20 cellular contexts compared by ENCODE assay signal in the genomic region with DNA sequence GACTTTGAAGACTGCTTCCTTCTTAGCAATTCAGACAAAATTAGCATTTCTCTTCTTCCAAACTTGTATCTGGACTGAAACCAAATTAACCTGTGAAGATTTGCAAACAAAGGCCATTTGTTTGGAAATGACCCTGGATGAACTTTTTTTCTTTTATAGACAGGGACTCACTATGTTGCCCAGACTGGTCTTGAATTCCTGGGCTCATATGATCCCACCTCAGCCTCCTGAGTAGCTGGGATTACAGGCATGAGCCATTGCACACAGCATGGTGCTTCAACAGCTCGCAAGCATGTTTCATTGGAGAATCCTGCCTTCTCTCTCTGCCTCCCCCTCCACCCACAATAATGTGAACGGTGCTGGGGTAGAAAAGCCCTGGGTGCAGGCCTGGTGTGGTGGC.
DNase-seq lines count a peak whose midpoint lies in the region; TF ChIP-seq lines count a peak whose summit lies in the region.
"Had no signal": no experiment of that assay in that cellular context is flagged by ENCODE, and none has a peak within 500 bp of the region (broad histone marks: within the 10 kb centered on the region; RNA-seq: fewer than 3 reads in every experiment).

No MANE protein-coding gene starts in this region.

- H2BK120ac ChIP-seq in mesenchymal stem cell (ENCODE audit: low read depth, low read length) = no peak overlapping the region

- no peaks in the 10 kb centered on the region for H3K4me1 ChIP-seq in mammary epithelial cell (ENCODE audit: insufficient read depth, low read length)
- H3K4me1 ChIP-seq in breast epithelium = no peaks in the 10 kb centered on the region
- H3K4me1 ChIP-seq in mesenchymal stem cell (ENCODE audit: control insufficient read depth, insufficient read depth, low read depth, low read length) = peaks cover 2% of the 10 kb centered on the region
- H3K4me1 ChIP-seq: BLaER1 had no signal

- no peaks in the 10 kb centered on the region for H3K9me3 ChIP-seq in mammary epithelial cell (replicated peaks; ENCODE audit: insufficient read depth, low read length)
- no peaks in the 10 kb centered on the region for H3K9me3 ChIP-seq in breast epithelium
- no peaks in the 10 kb centered on the region for H3K9me3 ChIP-seq in mesenchymal stem cell (ENCODE audit: control insufficient read depth, low read length)
- H3K9me3 ChIP-seq: HAP-1 had no signal

- CTCF ChIA-PET in mammary epithelial cell (lab: Charles Lee; ENCODE audit: low non-redundant PET) = no interaction called here

- no peak overlapping the region for H2AK5ac ChIP-seq in mesenchymal stem cell (ENCODE audit: low read length, severe bottlenecking)

- no peaks in the 10 kb centered on the region for H4K20me1 ChIP-seq in mammary epithelial cell (ENCODE audit: insufficient read depth, low read length)
- H4K20me1 ChIP-seq: BLaER1 had no signal

- H3K79me2 ChIP-seq in mammary epithelial cell (ENCODE audit: insufficient read depth, low read length) = no peaks in the 10 kb centered on the region

- no peaks in the 10 kb centered on the region for H3K27me3 Mint-ChIP-seq in activated naive CD8-positive, alpha-beta T cell treated with anti-CD3 and anti-CD28 coated beads for 36 hours
- H3K27me3 Mint-ChIP-seq: CD4-positive, alpha-beta T cell had no signal

- dilution Hi-C loops in mammary epithelial cell (cut with HindIII; ENCODE audit: low sequenced_read_pairs) = no loop called here

- no peak overlapping the region for H3K23ac ChIP-seq in mesenchymal stem cell (ENCODE audit: low read length in 2 of 2)

- H3K18ac ChIP-seq in mesenchymal stem cell (ENCODE audit: low read depth in 1 of 2, low read length in 2 of 2) = no peak overlapping the region

- H2AFZ ChIP-seq in mammary epithelial cell (ENCODE audit: low read depth, low read length) (peak overlapping the region; percentile 32), mesenchymal stem cell (ENCODE audit: low read depth, low read length) (no peak overlapping the region)

- no peak overlapping the region for H2BK15ac ChIP-seq in mesenchymal stem cell (ENCODE audit: low read depth, poor library complexity, severe bottlenecking)

- DNase-seq in mammary epithelial cell (peak; percentile 21), breast epithelium (ENCODE audit: low spot score in 2 of 2) (no peak), SK-MEL-5 (ENCODE audit: low read depth, low spot score) (peak; percentile 84), islet precursor cell (peak; percentile 59), OCI-M1 (lab: John Stamatoyannopoulos, UW) (no peak), mesenchymal stem cell (no peak)
- no peak for DNase-seq in activated naive CD8-positive, alpha-beta T cell treated with anti-CD3 and anti-CD28 coated beads for 36 hours
- DNase-seq: Calu3; CD4-positive, alpha-beta T cell; CD8-positive, alpha-beta memory T cell; COR-L47; DMS53; DMS79 treated with DMSO at 0.1 percent for 48 hours; GOT3; HFFc6 had no signal

- H3K9ac ChIP-seq in mammary epithelial cell (ENCODE audit: insufficient read depth, low read length) (no peak overlapping the region), mesenchymal stem cell (ENCODE audit: low read length) (no peak overlapping the region)
- H3K9ac ChIP-seq: BLaER1 had no signal

- no peak overlapping the region for H3K27ac Mint-ChIP-seq in activated naive CD8-positive, alpha-beta T cell treated with anti-CD3 and anti-CD28 coated beads for 36 hours
- H3K27ac Mint-ChIP-seq: B cell; CD4-positive, alpha-beta T cell; HFFc6 had no signal

- no peaks in the 10 kb centered on the region for H3K79me1 ChIP-seq in mesenchymal stem cell (replicated peaks; ENCODE audit: low read length, poor library complexity, severe bottlenecking)

- BruUV-seq in mammary epithelial cell (replicated peaks; lab: Mats Ljungman, UMichigan) = no TSS peak

- H3K36me3 Mint-ChIP-seq in activated naive CD8-positive, alpha-beta T cell treated with anti-CD3 and anti-CD28 coated beads for 36 hours = no peaks in the 10 kb centered on the region
- H3K36me3 Mint-ChIP-seq: CD8-positive, alpha-beta memory T cell had no signal

- no peak overlapping the region for H3K4me3 ChIP-seq in mammary epithelial cell (replicated peaks in 1 of 3; ENCODE audit: insufficient read depth in 1 of 3, low read depth in 2 of 3, low read length in 3 of 3)
- H3K4me3 ChIP-seq in breast epithelium = no peak overlapping the region
- no peak overlapping the region for H3K4me3 ChIP-seq in mesenchymal stem cell (ENCODE audit: insufficient read depth in 1 of 2, low read depth in 1 of 2, low read length in 2 of 2)
- H3K4me3 ChIP-seq: BLaER1, HAP-1 had no signal

- in situ Hi-C loops in mammary epithelial cell (cut with MboI; ENCODE audit: low sequenced_read_pairs in 2 of 2) = no loop called here
- in situ Hi-C loops in SK-MEL-5 (cut with HindIII; ENCODE audit: low pct_unique_long_range_greater_than_20kb, low sequenced_read_pairs) = no loop called here

- H3K27ac ChIP-seq in mammary epithelial cell (ENCODE audit: insufficient read depth, low read depth, low read length) = no peak overlapping the region
- H3K27ac ChIP-seq in breast epithelium = peak overlapping the region in 1 of 2 donors; percentile 35
- no peak overlapping the region for H3K27ac ChIP-seq in mesenchymal stem cell (ENCODE audit: low read length, poor library complexity, severe bottlenecking)
- H3K27ac ChIP-seq: 22Rv1, BLaER1, C4-2B had no signal

- no peak overlapping the region for H2BK5ac ChIP-seq in mesenchymal stem cell (ENCODE audit: low read depth, low read length, poor library complexity, severe bottlenecking)

- no peak overlapping the region for H4K91ac ChIP-seq in mesenchymal stem cell (ENCODE audit: low read length)

- no peak overlapping the region for H3K4ac ChIP-seq in mesenchymal stem cell (ENCODE audit: low read depth in 1 of 2, low read length in 2 of 2)

- H4K8ac ChIP-seq in mesenchymal stem cell (ENCODE audit: low read length) = no peak overlapping the region

- TF ChIP-seq POLR2A in breast epithelium (IDR thresholded peaks at IDR 0.05) = no peak

- no peaks in the 10 kb centered on the region for H3K27me3 ChIP-seq in mammary epithelial cell (ENCODE audit: insufficient read depth, low read length)
- H3K27me3 ChIP-seq in breast epithelium = no peaks in the 10 kb centered on the region
- no peaks in the 10 kb centered on the region for H3K27me3 ChIP-seq in mesenchymal stem cell (ENCODE audit: control insufficient read depth in 1 of 2, insufficient read depth in 1 of 2, low read length in 2 of 2)
- H3K27me3 ChIP-seq: BLaER1 had no signal

- H3K14ac ChIP-seq in mesenchymal stem cell (ENCODE audit: low read length in 2 of 2) = no peak overlapping the region

- peaks cover 29% of the 10 kb centered on the region for H3K4me1 Mint-ChIP-seq in activated naive CD8-positive, alpha-beta T cell treated with anti-CD3 and anti-CD28 coated beads for 36 hours

- H3K36me3 ChIP-seq in mammary epithelial cell (ENCODE audit: insufficient read depth, low read length) (no peaks in the 10 kb centered on the region), breast epithelium (no peaks in the 10 kb centered on the region), mesenchymal stem cell (ENCODE audit: control insufficient read depth in 1 of 2, insufficient read depth in 2 of 2, low read depth in 1 of 2, low read length in 2 of 2) (no peaks in the 10 kb centered on the region)
- H3K36me3 ChIP-seq: BLaER1, HAP-1 had no signal

- H2BK12ac ChIP-seq in mesenchymal stem cell (ENCODE audit: low read length in 2 of 2) = no peak overlapping the region

- intact Hi-C loops in mammary epithelial cell (cut with micrococcal nuclease) (no loop called here), breast epithelium (cut with DNase I; ENCODE audit: low total_unique reads) (loop anchor here (2.0 kb wide), 1 partner anchor 58 kb away; no protein-coding TSS in a partner anchor)

- TF ChIP-seq CTCF in mammary epithelial cell (conservative IDR thresholded peaks at IDR 0.05 in 1 of 2, IDR thresholded peaks at IDR 0.05 in 1 of 2; ENCODE audit: extremely low read depth in 1 of 2, insufficient read depth in 1 of 2, low read depth in 1 of 2, low read length in 2 of 2) = no peak
- TF ChIP-seq CTCF in breast epithelium (IDR thresholded peaks at IDR 0.05) = no peak

- no peaks in the 10 kb centered on the region for H3K9me3 Mint-ChIP-seq in activated naive CD8-positive, alpha-beta T cell treated with anti-CD3 and anti-CD28 coated beads for 36 hours
- H3K9me3 Mint-ChIP-seq: CD4-positive, alpha-beta T cell; CD8-positive, alpha-beta memory T cell; HFFc6 had no signal

- H3K4me3 Mint-ChIP-seq in activated naive CD8-positive, alpha-beta T cell treated with anti-CD3 and anti-CD28 coated beads for 36 hours = no peak overlapping the region
- H3K4me3 Mint-ChIP-seq: B cell; CD4-positive, alpha-beta T cell; HFFc6 had no signal

- WGBS in mammary epithelial cell (ENCODE audit: low coverage, missing lambda C conversion rate) = 61% methylated on average over 2 of the region's 2 CpGs
- WGBS in mesenchymal stem cell = 100% methylated on average over 2 of the region's 2 CpGs

- H3K4me2 ChIP-seq in mammary epithelial cell (ENCODE audit: insufficient read depth, low read depth, low read length) (no peak overlapping the region), mesenchymal stem cell (ENCODE audit: low read length, poor library complexity, severe bottlenecking) (no peak overlapping the region)
- H3K4me2 ChIP-seq: BLaER1 had no signal

Comparison
In these comparisons a context has a peak if more than half of its experiments do, and no peak if none do; other contexts are left out.
1. DNase-seq: peak in mammary epithelial cell (single experiment), SK-MEL-5 (single experiment) and islet precursor cell (single experiment); none in breast epithelium (0 of 2), OCI-M1 (single experiment), activated naive CD8-positive, alpha-beta T cell treated with anti-CD3 and anti-CD28 coated beads for 36 hours (single experiment) and mesenchymal stem cell (single experiment).